11 cellular contexts compared by ENCODE assay signal in the genomic region with DNA sequence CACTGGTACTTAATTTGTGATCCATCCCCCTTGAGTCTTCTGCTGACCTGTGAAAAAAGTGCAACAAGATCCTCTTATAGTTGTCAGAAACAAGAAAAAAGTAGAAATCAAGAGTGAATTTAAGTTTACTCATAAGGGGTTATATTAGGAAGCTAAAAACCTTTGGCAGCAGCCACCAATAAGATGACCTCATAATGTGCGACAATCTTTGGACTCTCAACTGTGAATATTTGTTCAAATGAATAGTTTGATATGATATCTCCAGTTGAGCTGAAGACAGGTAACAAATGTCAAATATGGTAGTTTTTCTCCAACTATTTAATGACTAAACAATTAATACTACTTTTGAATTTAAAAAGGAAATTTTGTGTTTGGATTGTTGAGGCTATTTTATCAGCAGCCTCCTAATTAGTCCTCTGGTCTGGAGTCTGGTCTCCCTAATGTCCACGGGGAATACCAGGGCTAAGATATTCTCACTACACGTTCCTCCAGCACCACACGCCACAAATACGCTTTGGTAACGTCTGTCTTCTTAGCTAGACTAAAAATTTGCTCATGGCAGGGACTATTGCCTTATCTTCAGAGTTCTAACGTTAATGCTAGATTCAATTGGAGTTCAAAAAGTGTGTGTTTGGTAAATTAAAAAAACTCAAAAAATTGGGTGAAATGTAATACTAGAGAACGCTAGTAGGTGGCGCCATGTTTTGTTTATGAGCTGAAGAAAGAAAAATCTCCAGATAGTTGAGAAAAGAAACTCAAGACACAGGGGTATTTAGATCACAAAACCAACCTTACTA. TPM values are rescaled to one million over a fixed set of nuclear protein-coding genes. Genes with fewer than 3 reads are reported as not detected.
DNase-seq lines count a peak whose midpoint lies in the region; ATAC-seq and TF ChIP-seq lines count a peak whose summit lies in the region.
"Had no signal": no experiment of that assay in that cellular context is flagged by ENCODE, and none has a peak within 500 bp of the region (broad histone marks: within the 10 kb centered on the region; RNA-seq: fewer than 3 reads in every experiment).

No MANE protein-coding gene starts in this region.

- TF ChIP-seq CTCF in LNCaP clone FGC (IDR thresholded peaks at IDR 0.05; ENCODE audit: control insufficient read depth, extremely low read depth, insufficient read depth) (peak; percentile 38; the same call in 1 of the 2 replicates), brain microvascular endothelial cell (IDR thresholded peaks at IDR 0.05; ENCODE audit: low read depth, low read length, missing control alignments) (peak; percentile 46), neural cell (IDR thresholded peaks at IDR 0.05; ENCODE audit: poor library complexity, severe bottlenecking) (peak; percentile 31)

- no peak for TF ChIP-seq RAD21 in neural cell (conservative IDR thresholded peaks at IDR 0.05)

- DNase-seq in EL: peak; percentile 6
- no peak for DNase-seq in LNCaP clone FGC (ENCODE audit: low read depth)
- DNase-seq in brain microvascular endothelial cell: peak; percentile 1
- DNase-seq in left colon: no peak
- no peak for DNase-seq in activated CD4-positive, alpha-beta T cell treated with anti-CD3 and anti-CD28 coated beads for 48 hours
- DNase-seq: NCI-H510A; stimulated activated CD8-positive, alpha-beta memory T cell treated with anti-CD3 and anti-CD28 coated beads, Interleukin-4, amount 100 ng/mL, for 48 hours had no signal

- H4K20me1 ChIP-seq in neural cell (ENCODE audit: insufficient read depth): no peaks in the 10 kb centered on the region

- no peak overlapping the region for H3K27ac ChIP-seq in brain microvascular endothelial cell
- no peak overlapping the region for H3K27ac ChIP-seq in neural cell (ENCODE audit: low read length)

- H2AFZ ChIP-seq in neural cell (ENCODE audit: low read depth, low read length): no peak overlapping the region

- H3K9me3 ChIP-seq in neural cell (ENCODE audit: low read length): no peaks in the 10 kb centered on the region

- H3K9me2 ChIP-seq in neural cell (ENCODE audit: insufficient read depth, low read length): no peaks in the 10 kb centered on the region

- in situ Hi-C loops in brain microvascular endothelial cell (cut with HindIII; ENCODE audit: low pct_ligation_motif_present, low sequenced_read_pairs): no loop called here

- intact Hi-C loops in left colon (cut with DNase I, micrococcal nuclease): no loop called here

- H3K79me2 ChIP-seq in neural cell (replicated peaks; ENCODE audit: insufficient read depth, low read length): no peaks in the 10 kb centered on the region

- H3K4me3 ChIP-seq in LNCaP clone FGC (ENCODE audit: low read depth, low read length): no peak overlapping the region
- no peak overlapping the region for H3K4me3 ChIP-seq in brain microvascular endothelial cell (ENCODE audit: low read depth, low read length)
- H3K4me3 ChIP-seq in neural cell (ENCODE audit: low read length): no peak overlapping the region

- no peak for TF ChIP-seq EP300 in neural cell (conservative IDR thresholded peaks at IDR 0.05; ENCODE audit: poor library complexity, severe bottlenecking)

- H3K36me3 ChIP-seq in brain microvascular endothelial cell (replicated peaks) (no peaks in the 10 kb centered on the region), neural cell (ENCODE audit: insufficient read depth, low read length) (no peaks in the 10 kb centered on the region)

- H3K4me2 ChIP-seq in neural cell (ENCODE audit: low read length): no peak overlapping the region

- H3K27me3 ChIP-seq in brain microvascular endothelial cell (replicated peaks): no peaks in the 10 kb centered on the region
- H3K27me3 ChIP-seq in neural cell (ENCODE audit: insufficient read depth, low read depth, low read length): no peaks in the 10 kb centered on the region

- no peak for ATAC-seq in left colon
- ATAC-seq in GM19324 (IDR thresholded peaks at IDR 0.05; ENCODE audit: low FRiP score, unreplicated experiment): no peak
- ATAC-seq in GM18868 (IDR thresholded peaks at IDR 0.05; ENCODE audit: unreplicated experiment): no peak

- no peaks in the 10 kb centered on the region for H3F3A ChIP-seq in neural cell (ENCODE audit: insufficient read depth, low read length, poor library complexity, severe bottlenecking)

- H3K9ac ChIP-seq in neural cell (ENCODE audit: low read length): no peak overlapping the region

TF ChIP-seq in neural cell, 6 proteins besides CTCF, POLR2A, EP300 and RAD21:
- TF ChIP-seq MXI1 (conservative IDR thresholded peaks at IDR 0.05; ENCODE audit: poor library complexity, severe bottlenecking) (no peak), TAF1 (IDR thresholded peaks at IDR 0.05; ENCODE audit: low read depth) (no peak), SMC3 (conservative IDR thresholded peaks at IDR 0.05; ENCODE audit: poor library complexity) (no peak), EZH2 (IDR thresholded peaks at IDR 0.05; ENCODE audit: borderline replicate concordance, insufficient read depth, low read length, poor library complexity, severe bottlenecking) (no peak), POLR2AphosphoS5 (IDR thresholded peaks at IDR 0.05) (no peak)
- TF ChIP-seq, protein P1, sequence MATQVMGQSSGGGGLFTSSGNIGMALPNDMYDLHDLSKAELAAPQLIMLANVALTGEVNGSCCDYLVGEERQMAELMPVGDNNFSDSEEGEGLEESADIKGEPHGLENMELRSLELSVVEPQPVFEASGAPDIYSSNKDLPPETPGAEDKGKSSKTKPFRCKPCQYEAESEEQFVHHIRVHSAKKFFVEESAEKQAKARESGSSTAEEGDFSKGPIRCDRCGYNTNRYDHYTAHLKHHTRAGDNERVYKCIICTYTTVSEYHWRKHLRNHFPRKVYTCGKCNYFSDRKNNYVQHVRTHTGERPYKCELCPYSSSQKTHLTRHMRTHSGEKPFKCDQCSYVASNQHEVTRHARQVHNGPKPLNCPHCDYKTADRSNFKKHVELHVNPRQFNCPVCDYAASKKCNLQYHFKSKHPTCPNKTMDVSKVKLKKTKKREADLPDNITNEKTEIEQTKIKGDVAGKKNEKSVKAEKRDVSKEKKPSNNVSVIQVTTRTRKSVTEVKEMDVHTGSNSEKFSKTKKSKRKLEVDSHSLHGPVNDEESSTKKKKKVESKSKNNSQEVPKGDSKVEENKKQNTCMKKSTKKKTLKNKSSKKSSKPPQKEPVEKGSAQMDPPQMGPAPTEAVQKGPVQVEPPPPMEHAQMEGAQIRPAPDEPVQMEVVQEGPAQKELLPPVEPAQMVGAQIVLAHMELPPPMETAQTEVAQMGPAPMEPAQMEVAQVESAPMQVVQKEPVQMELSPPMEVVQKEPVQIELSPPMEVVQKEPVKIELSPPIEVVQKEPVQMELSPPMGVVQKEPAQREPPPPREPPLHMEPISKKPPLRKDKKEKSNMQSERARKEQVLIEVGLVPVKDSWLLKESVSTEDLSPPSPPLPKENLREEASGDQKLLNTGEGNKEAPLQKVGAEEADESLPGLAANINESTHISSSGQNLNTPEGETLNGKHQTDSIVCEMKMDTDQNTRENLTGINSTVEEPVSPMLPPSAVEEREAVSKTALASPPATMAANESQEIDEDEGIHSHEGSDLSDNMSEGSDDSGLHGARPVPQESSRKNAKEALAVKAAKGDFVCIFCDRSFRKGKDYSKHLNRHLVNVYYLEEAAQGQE (IDR thresholded peaks at IDR 0.05; ENCODE audit: borderline replicate concordance): no peak

RNA-seq across cellular contexts. Expression of a gene that starts 51.0 kb away (rescaled TPM):
- not detected in 2 replicates for polyA plus RNA-seq in neural cell
- polyA minus RNA-seq in neural cell: not detected in 2 replicates
- under 1 TPM; 0.67 to 0.76 TPM for total RNA-seq in left colon
- total RNA-seq: mononuclear cell had no signal

Comparison
In these comparisons a context has a peak if more than half of its experiments do, and no peak if none do; other contexts are left out.
1. DNase-seq: peak in EL (single experiment) and brain microvascular endothelial cell (single experiment); none in LNCaP clone FGC (single experiment), left colon (0 of 2) and activated CD4-positive, alpha-beta T cell treated with anti-CD3 and anti-CD28 coated beads for 48 hours (single experiment).
2. Peak in every context shown above with its lines, with median percentiles within 50 percentile points of each other: CTCF ChIP-seq.